In genomic region chr9:28121353-28121752, GRCh38 we compare ENCODE assay signal across 16 cellular contexts.
"Had no signal": no experiment of that assay in that cellular context is flagged by ENCODE, and none has a peak within 500 bp of the region (broad histone marks: within the 10 kb centered on the region; RNA-seq: fewer than 3 reads in every experiment).

No MANE protein-coding gene starts in this region.

- H3K4me3 ChIP-seq: ascending aorta, colonic mucosa, gastrocnemius medialis, left lung, thoracic aorta had no signal

- H3K9me3 ChIP-seq: ascending aorta, colonic mucosa, gastrocnemius medialis, left lung, thoracic aorta had no signal

- DNase-seq: activated CD4-positive, alpha-beta T cell treated with anti-CD3 and anti-CD28 coated beads, Interleukin-2, amount 10 ng/mL, durations not matched to agents 7 days and 5 days; activated CD8-positive, alpha-beta memory T cell treated with anti-CD3 and anti-CD28 coated beads for 24 hours; activated CD8-positive, alpha-beta memory T cell treated with anti-CD3 and anti-CD28 coated beads, Interleukin-2, amount 50 U/mL, for 48 hours; activated effector memory CD4-positive, alpha-beta T cell treated with Interleukin-2 at 50 U/mL for 16 hours; activated T-cell treated with anti-CD3 and anti-CD28 coated beads, Interleukin-2, amount 50 U/mL, for 48 hours; colonic mucosa; gastrocnemius medialis; head of caudate nucleus; kidney; left lung; mammary epithelial cell; stimulated activated naive B cell treated with anti-CD40 and anti-IgM and Interleukin-4, amounts not matched to agents 10 μg/mL and 1 μg/mL and 100 μg/mL, for 72 hours; T1000 had no signal

- H3K36me3 ChIP-seq: ascending aorta, colonic mucosa, gastrocnemius medialis, left lung, thoracic aorta had no signal

- H3K27ac ChIP-seq: ascending aorta, colonic mucosa, gastrocnemius medialis, left lung, thoracic aorta had no signal

- H3K27me3 ChIP-seq: ascending aorta, colonic mucosa, gastrocnemius medialis, left lung had no signal

- H3K4me1 ChIP-seq: ascending aorta, colonic mucosa, gastrocnemius medialis, left lung had no signal

- ATAC-seq: activated CD4-positive, CD25-positive, alpha-beta regulatory T cell treated with anti-CD3 and anti-CD28 coated beads, Interleukin-2, amount 50 U/mL, for 24 hours; gastrocnemius medialis; left lung; stimulated activated naive B cell treated with anti-CD40 and anti-IgM and Interleukin-4, amounts not matched to agents 10 μg/mL and 1 μg/mL and 100 μg/mL, for 72 hours had no signal
